ENCODE assay signal across 9 cellular contexts in genomic region chr13:46339035-46339666, GRCh38. TPM values are rescaled to one million over a fixed set of nuclear protein-coding genes. Genes with fewer than 3 reads are reported as not detected.
DNase-seq lines count a peak whose midpoint lies in the region; ATAC-seq and TF ChIP-seq lines count a peak whose summit lies in the region.
"Had no signal": no experiment of that assay in that cellular context is flagged by ENCODE, and none has a peak within 500 bp of the region (broad histone marks: within the 10 kb centered on the region; RNA-seq: fewer than 3 reads in every experiment).

No MANE protein-coding gene starts in this region.

- H3K4me3 ChIP-seq in BLaER1 treated with 17β-estradiol and CSF1 and Interleukin-3, amounts not matched to agents 10 nM and 100 nM = peak overlapping the region in 2 of 10 experiments; percentile 1 to 22; a peak in 1 of 20 replicates
- H3K4me3 ChIP-seq in PC-3 (ENCODE audit: low read length) (peak overlapping the region; percentile 16; the same call in 1 of the 2 replicates), right atrium auricular region (no peak overlapping the region), colonic mucosa (no peak overlapping the region), neuronal stem cell (ENCODE audit: low read length in 2 of 2) (no peak overlapping the region), PC-9 (no peak overlapping the region)
- H3K4me3 ChIP-seq: tibial nerve had no signal

- intact Hi-C loops in PC-3 (cut with micrococcal nuclease) = no loop called here
- intact Hi-C loops in colonic mucosa (cut with DNase I) = no loop called here
- intact Hi-C loops in PC-9 (cut with micrococcal nuclease; ENCODE audit: unreplicated experiment) = no loop called here

- CTCF ChIA-PET in PC-3 (lab: Charles Lee) (interaction anchor here (0.6 kb wide), 1 partner anchor 130 kb away, joined by 3 read pairs; no protein-coding TSS in a partner anchor), PC-9 (lab: Charles Lee) (no interaction called here)

- peak overlapping the region; percentile 68 to 95 (median 75) for H3K4me2 ChIP-seq in BLaER1 treated with 17β-estradiol and CSF1 and Interleukin-3, amounts not matched to agents 10 nM and 100 nM
- peak overlapping the region; percentile 78 for H3K4me2 ChIP-seq in PC-3 (ENCODE audit: low read length)
- H3K4me2 ChIP-seq in neuronal stem cell (ENCODE audit: insufficient read depth, low read length, poor library complexity, severe bottlenecking) = no peak overlapping the region
- no peak overlapping the region for H3K4me2 ChIP-seq in PC-9

- H3K9ac ChIP-seq in BLaER1 treated with 17β-estradiol and CSF1 and Interleukin-3, amounts not matched to agents 10 nM and 100 nM = peak overlapping the region in 6 of 11 experiments; percentile 9 to 70 (median 61); a peak in 8 of 22 replicates
- peak overlapping the region; percentile 37; the same call in 1 of the 2 replicates for H3K9ac ChIP-seq in PC-3 (ENCODE audit: low read length)
- no peak overlapping the region for H3K9ac ChIP-seq in colonic mucosa (ENCODE audit: low read depth in 2 of 2, low read length in 2 of 2)
- H3K9ac ChIP-seq in neuronal stem cell (ENCODE audit: low read depth, low read length, poor library complexity) = no peak overlapping the region

- no peak for TF ChIP-seq CTCF in PC-3 (conservative IDR thresholded peaks at IDR 0.05; ENCODE audit: low read depth, low read length)
- no peak for TF ChIP-seq CTCF in right atrium auricular region (IDR thresholded peaks at IDR 0.05)
- TF ChIP-seq CTCF in colonic mucosa (IDR thresholded peaks at IDR 0.05) = no peak
- TF ChIP-seq CTCF in PC-9 (conservative IDR thresholded peaks at IDR 0.05) = no peak

- H3K9me3 ChIP-seq in BLaER1 treated with 17β-estradiol and CSF1 and Interleukin-3, amounts not matched to agents 10 nM and 100 nM (replicated peaks in 1 of 11) = peaks cover 6 to 26% (median 8%) of the 10 kb centered on the region in 11 experiments; a peak in 18 of 22 replicates
- H3K9me3 ChIP-seq in PC-3 (ENCODE audit: low read length) = no peaks in the 10 kb centered on the region
- H3K9me3 ChIP-seq in right atrium auricular region = no peaks in the 10 kb centered on the region
- no peaks in the 10 kb centered on the region for H3K9me3 ChIP-seq in colonic mucosa
- H3K9me3 ChIP-seq in neuronal stem cell (replicated peaks in 1 of 2; ENCODE audit: control insufficient read depth in 2 of 2, insufficient read depth in 1 of 2, low read depth in 1 of 2, low read length in 2 of 2) = peaks cover 0 to 3% of the 10 kb centered on the region in 2 donors
- H3K9me3 ChIP-seq in PC-9 (ENCODE audit: insufficient read depth, low read depth) = no peaks in the 10 kb centered on the region

- no peak overlapping the region for H3K14ac ChIP-seq in neuronal stem cell (ENCODE audit: low read length)

- H3K36me3 ChIP-seq in BLaER1 treated with 17β-estradiol and CSF1 and Interleukin-3, amounts not matched to agents 10 nM and 100 nM = no peaks in the 10 kb centered on the region
- H3K36me3 ChIP-seq in PC-3 (ENCODE audit: low read depth, low read length) (no peaks in the 10 kb centered on the region), right atrium auricular region (no peaks in the 10 kb centered on the region), colonic mucosa (no peaks in the 10 kb centered on the region), neuronal stem cell (replicated peaks in 1 of 2; ENCODE audit: control insufficient read depth in 2 of 2, insufficient read depth in 2 of 2, low read length in 2 of 2) (no peaks in the 10 kb centered on the region), PC-9 (ENCODE audit: low read depth) (no peaks in the 10 kb centered on the region)
- H3K36me3 ChIP-seq: tibial nerve had no signal

- H3K27ac ChIP-seq in BLaER1 treated with 17β-estradiol and CSF1 and Interleukin-3, amounts not matched to agents 10 nM and 100 nM = peak overlapping the region in 9 of 11 experiments; percentile 25 to 93 (median 69); a peak in 17 of 22 replicates
- H3K27ac ChIP-seq in PC-3 (ENCODE audit: low read length) = peak overlapping the region; percentile 80
- no peak overlapping the region for H3K27ac ChIP-seq in right atrium auricular region
- H3K27ac ChIP-seq in colonic mucosa = no peak overlapping the region
- no peak overlapping the region for H3K27ac ChIP-seq in neuronal stem cell (replicated peaks; ENCODE audit: low read length)
- no peak overlapping the region for H3K27ac ChIP-seq in PC-9
- H3K27ac ChIP-seq: tibial nerve had no signal

- no peaks in the 10 kb centered on the region for H4K20me1 ChIP-seq in BLaER1 treated with 17β-estradiol and CSF1 and Interleukin-3, amounts not matched to agents 10 nM and 100 nM
- no peaks in the 10 kb centered on the region for H4K20me1 ChIP-seq in PC-3 (ENCODE audit: low read length)
- H4K20me1 ChIP-seq in PC-9 (ENCODE audit: insufficient read depth) = no peaks in the 10 kb centered on the region

- H2AK5ac ChIP-seq in neuronal stem cell (ENCODE audit: low read depth, low read length) = no peak overlapping the region

- DNase-seq in PC-3 (peak; percentile 89), right atrium auricular region (ENCODE audit: low spot score) (peak; percentile 55), colonic mucosa (no peak), NCI-H1930 (lab: John Stamatoyannopoulos, UW) (no peak), neuronal stem cell (ENCODE audit: low spot score) (no peak), PC-9 (no peak)

- no peaks in the 10 kb centered on the region for H3K79me1 ChIP-seq in neuronal stem cell (ENCODE audit: low read depth, low read length)

- peak; percentile 57 for ATAC-seq in GM21528 (IDR thresholded peaks at IDR 0.05; ENCODE audit: low FRiP score, unreplicated experiment)
- peak; percentile 68 for ATAC-seq in PC-3

- H3K9me2 ChIP-seq in PC-3 (replicated peaks; ENCODE audit: low read length) (no peaks in the 10 kb centered on the region), PC-9 (ENCODE audit: insufficient read depth) (no peaks in the 10 kb centered on the region)

- H3F3A ChIP-seq in PC-3 (ENCODE audit: low read length, unreplicated experiment) (no peaks in the 10 kb centered on the region), PC-9 (ENCODE audit: insufficient read depth, low read depth) (no peaks in the 10 kb centered on the region)

- BruUV-seq in PC-3 (replicated peaks; lab: Mats Ljungman, UMichigan) (no TSS peak), PC-9 (replicated peaks; lab: Mats Ljungman, UMichigan) (no TSS peak)

- H2AFZ ChIP-seq in PC-3 (ENCODE audit: low read length) (peak overlapping the region; percentile 48), neuronal stem cell (ENCODE audit: low read length) (no peak overlapping the region), PC-9 (no peak overlapping the region)

- H3K18ac ChIP-seq in neuronal stem cell (ENCODE audit: low read length) = no peak overlapping the region

- no peak overlapping the region for H2BK12ac ChIP-seq in neuronal stem cell (ENCODE audit: low read length)

- H3K79me2 ChIP-seq in PC-3 (ENCODE audit: low read length) (no peaks in the 10 kb centered on the region), PC-9 (ENCODE audit: low read depth) (no peaks in the 10 kb centered on the region)

- H2BK120ac ChIP-seq in neuronal stem cell (ENCODE audit: low read depth, low read length) = no peak overlapping the region

- H2BK5ac ChIP-seq in neuronal stem cell (ENCODE audit: low read length) = no peak overlapping the region

- POLR2A ChIA-PET in PC-3 (lab: Charles Lee; ENCODE audit: unreplicated experiment) = no interaction called here
- POLR2A ChIA-PET in PC-9 (lab: Charles Lee; ENCODE audit: unreplicated experiment) = no interaction called here

- H2BK15ac ChIP-seq in neuronal stem cell (ENCODE audit: low read length) = no peak overlapping the region

- H3K4ac ChIP-seq in neuronal stem cell (ENCODE audit: low read length) = no peak overlapping the region

- no CpG with 5 or more reads among the region's 10 CpGs for WGBS in neuronal stem cell (ENCODE audit: extremely low coverage in 2 of 2, insufficient read length in 2 of 2, insufficient replicate concordance in 1 of 2), 2 donors

- H4K91ac ChIP-seq in neuronal stem cell (ENCODE audit: low read depth, low read length, poor library complexity) = no peak overlapping the region

- H4K8ac ChIP-seq in neuronal stem cell (ENCODE audit: low read depth, low read length) = no peak overlapping the region

- H3K23ac ChIP-seq in neuronal stem cell (ENCODE audit: low read depth, low read length, poor library complexity) = no peak overlapping the region

- H3K4me1 ChIP-seq in BLaER1 treated with 17β-estradiol and CSF1 and Interleukin-3, amounts not matched to agents 10 nM and 100 nM = peaks cover 40 to 63% (median 42%) of the 10 kb centered on the region in 10 experiments
- peaks cover 13% of the 10 kb centered on the region for H3K4me1 ChIP-seq in PC-3 (ENCODE audit: insufficient read depth, low read length)
- H3K4me1 ChIP-seq in right atrium auricular region = no peaks in the 10 kb centered on the region
- H3K4me1 ChIP-seq in colonic mucosa = no peaks in the 10 kb centered on the region
- peaks cover 0 to 1% of the 10 kb centered on the region in 2 donors for H3K4me1 ChIP-seq in neuronal stem cell (ENCODE audit: control insufficient read depth in 2 of 2, insufficient read depth in 1 of 2, low read depth in 1 of 2, low read length in 2 of 2)
- H3K4me1 ChIP-seq in PC-9 (replicated peaks; ENCODE audit: insufficient read depth) = no peaks in the 10 kb centered on the region

- no peaks in the 10 kb centered on the region for H3K27me3 ChIP-seq in BLaER1 treated with 17β-estradiol and CSF1 and Interleukin-3, amounts not matched to agents 10 nM and 100 nM
- H3K27me3 ChIP-seq in PC-3 (ENCODE audit: low read length) = no peaks in the 10 kb centered on the region
- H3K27me3 ChIP-seq in right atrium auricular region = no peaks in the 10 kb centered on the region
- H3K27me3 ChIP-seq in colonic mucosa = no peaks in the 10 kb centered on the region
- H3K27me3 ChIP-seq in neuronal stem cell (ENCODE audit: control insufficient read depth in 3 of 3, insufficient read depth in 3 of 3, low read depth in 1 of 3, low read length in 3 of 3) = no peaks in the 10 kb centered on the region
- H3K27me3 ChIP-seq in PC-9 (ENCODE audit: insufficient read depth, low read depth) = peaks cover 10% of the 10 kb centered on the region; the same call in 1 of the 2 replicates
- H3K27me3 ChIP-seq: tibial nerve had no signal

RNA-seq across cellular contexts. Expression of gene RUBCNL, which starts 47.9 kb away (rescaled TPM):
- 0.17 TPM in 1 of 2 replicates, not detected in the other for total RNA-seq in PC-3 (2014; rRNA removed)
- 1 to 10 TPM in 1 of 2 donors, under 1 TPM in 1; 0.59 to 1.5 TPM for total RNA-seq in right atrium auricular region
- total RNA-seq in colonic mucosa = 10 to 100 TPM; 25.6 to 29.1 TPM
- 0.66 TPM for polyA plus RNA-seq in neuronal stem cell (2013, experiment 1 of 2)
- polyA plus RNA-seq in neuronal stem cell (2013, experiment 2 of 2) = 0.82 TPM
- 0.37 TPM in 1 of 2 replicates, not detected in the other for total RNA-seq in PC-9 (2021)

Comparison
In these comparisons a context has a peak if more than half of its experiments do, and no peak if none do; other contexts are left out.
1. H3K27ac ChIP-seq: peak in BLaER1 treated with 17β-estradiol and CSF1 and Interleukin-3, amounts not matched to agents 10 nM and 100 nM (9 of 11) and PC-3 (single experiment); none in right atrium auricular region (0 of 2), colonic mucosa (single experiment), neuronal stem cell (single experiment) and PC-9 (single experiment).
2. H3K4me2 ChIP-seq: peak in BLaER1 treated with 17β-estradiol and CSF1 and Interleukin-3, amounts not matched to agents 10 nM and 100 nM (11 of 11) and PC-3 (single experiment); none in neuronal stem cell (single experiment) and PC-9 (single experiment).
3. H3K9ac ChIP-seq: peak in BLaER1 treated with 17β-estradiol and CSF1 and Interleukin-3, amounts not matched to agents 10 nM and 100 nM (6 of 11) and PC-3 (single experiment); none in colonic mucosa (0 of 2) and neuronal stem cell (single experiment).
4. DNase-seq: peak in PC-3 (single experiment) and right atrium auricular region (single experiment); none in colonic mucosa (single experiment), NCI-H1930 (0 of 2), neuronal stem cell (single experiment) and PC-9 (0 of 2).
5. RNA of gene RUBCNL, which starts 47.9 kb away (total RNA-seq): 25.6 to 29.1 TPM in colonic mucosa; 0.59 to 1.5 TPM in right atrium auricular region, 0.37 TPM in PC-9 and 0.17 TPM in PC-3; every median in the first group is over 10 times any median in the second.